Comparison of ENCODE assay signal across 22 cellular contexts in the genomic region with DNA sequence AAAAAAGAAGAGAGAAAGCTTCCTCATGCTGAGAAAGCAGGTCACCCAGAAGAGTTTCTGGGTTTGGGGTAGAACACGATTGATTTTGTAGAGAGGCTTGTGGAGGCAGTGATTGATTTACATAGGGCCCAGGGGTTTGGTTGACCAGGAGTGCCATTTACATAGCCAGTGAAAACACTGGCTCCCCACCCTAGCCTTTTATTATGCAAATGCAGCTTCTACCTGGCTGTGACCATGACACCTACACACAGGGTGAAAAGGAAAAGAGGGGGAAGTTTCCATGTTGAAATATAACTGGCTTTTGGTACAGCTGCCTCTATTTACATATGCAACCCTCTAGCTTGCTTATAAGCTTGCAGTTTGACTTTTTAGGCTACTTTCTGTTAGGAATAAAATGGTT.
"Had no signal": no experiment of that assay in that cellular context is flagged by ENCODE, and none has a peak within 500 bp of the region (broad histone marks: within the 10 kb centered on the region; RNA-seq: fewer than 3 reads in every experiment).

No MANE protein-coding gene starts in this region.

- H3K27ac ChIP-seq: PC-9 had no signal

- H3K4me3 ChIP-seq: PC-9 had no signal

- FAIRE-seq: astrocyte had no signal

- H3K36me3 Mint-ChIP-seq: activated CD4-positive, alpha-beta memory T cell treated with anti-CD3 and anti-CD28 coated beads for 36 hours; brain had no signal

- DNase-seq: activated B cell treated with CpG ODN at 0.5 μM for 24 hours; activated CD4-positive, alpha-beta memory T cell treated with anti-CD3 and anti-CD28 coated beads for 36 hours; activated CD4-positive, alpha-beta T cell treated with anti-CD3 and anti-CD28 coated beads, Interleukin-2, amount 10 ng/mL, durations not matched to agents 7 days and 5 days; activated CD8-positive, alpha-beta memory T cell treated with anti-CD3 and anti-CD28 coated beads for 24 hours; activated effector memory CD4-positive, alpha-beta T cell treated with anti-CD3 and anti-CD28 coated beads, Interleukin-2, amount 50 U/mL, for 16 hours; activated naive CD4-positive, alpha-beta T cell treated with anti-CD3 and anti-CD28 coated beads for 36 hours; activated T-cell treated with anti-CD3 and anti-CD28 coated beads, Interleukin-2, amount 50 U/mL, for 4 hours; amygdala; NCI-H1105 treated with DMSO at 0.1 percent for 48 hours; NCI-H1436 treated with DMSO at 0.1 percent for 48 hours; NCI-H187 treated with DMSO at 0.1 percent for 48 hours; NCI-H2081 treated with DMSO at 0.1 percent for 48 hours; NCI-H446; NCI-H524; PC-9; SHP77 treated with DMSO at 0.1 percent for 48 hours; T-helper 17 cell; T-helper 9 cell had no signal

- H3K27ac Mint-ChIP-seq: activated B cell treated with CpG ODN at 0.5 μM for 24 hours; activated CD4-positive, alpha-beta memory T cell treated with anti-CD3 and anti-CD28 coated beads for 36 hours; activated CD4-positive, alpha-beta T cell treated with anti-CD3 and anti-CD28 coated beads, Interleukin-2, amount 10 ng/mL, durations not matched to agents 7 days and 5 days; activated naive CD4-positive, alpha-beta T cell treated with anti-CD3 and anti-CD28 coated beads for 36 hours; activated naive CD8-positive, alpha-beta T cell; brain; T-helper 17 cell had no signal

- ATAC-seq: activated T-cell treated with anti-CD3 and anti-CD28 coated beads, Interleukin-2, amount 50 U/mL, for 4 hours; T-helper 17 cell had no signal

- H3K4me3 Mint-ChIP-seq: activated B cell treated with CpG ODN at 0.5 μM for 24 hours; activated CD4-positive, alpha-beta memory T cell treated with anti-CD3 and anti-CD28 coated beads for 36 hours; activated CD4-positive, alpha-beta T cell treated with anti-CD3 and anti-CD28 coated beads, Interleukin-2, amount 10 ng/mL, durations not matched to agents 7 days and 5 days; activated naive CD4-positive, alpha-beta T cell treated with anti-CD3 and anti-CD28 coated beads for 36 hours; activated naive CD8-positive, alpha-beta T cell; activated T-cell treated with anti-CD3 and anti-CD28 coated beads, Interleukin-2, amount 50 U/mL, for 4 hours; brain; central memory CD8-positive, alpha-beta T cell; T-helper 17 cell had no signal

- H3K9me3 Mint-ChIP-seq: activated naive CD4-positive, alpha-beta T cell treated with anti-CD3 and anti-CD28 coated beads for 36 hours; activated T-cell treated with anti-CD3 and anti-CD28 coated beads, Interleukin-2, amount 50 U/mL, for 4 hours; central memory CD8-positive, alpha-beta T cell had no signal

- H3K4me1 Mint-ChIP-seq: activated B cell treated with CpG ODN at 0.5 μM for 24 hours; activated CD4-positive, alpha-beta T cell treated with anti-CD3 and anti-CD28 coated beads, Interleukin-2, amount 10 ng/mL, durations not matched to agents 7 days and 5 days; brain; central memory CD8-positive, alpha-beta T cell; T-helper 17 cell had no signal

- H3K27me3 Mint-ChIP-seq: activated B cell treated with CpG ODN at 0.5 μM for 24 hours; activated CD4-positive, alpha-beta memory T cell treated with anti-CD3 and anti-CD28 coated beads for 36 hours; activated CD4-positive, alpha-beta T cell treated with anti-CD3 and anti-CD28 coated beads, Interleukin-2, amount 10 ng/mL, durations not matched to agents 7 days and 5 days; activated naive CD8-positive, alpha-beta T cell; central memory CD8-positive, alpha-beta T cell had no signal

- H3K4me2 ChIP-seq: PC-9 had no signal
